In the genomic region with DNA sequence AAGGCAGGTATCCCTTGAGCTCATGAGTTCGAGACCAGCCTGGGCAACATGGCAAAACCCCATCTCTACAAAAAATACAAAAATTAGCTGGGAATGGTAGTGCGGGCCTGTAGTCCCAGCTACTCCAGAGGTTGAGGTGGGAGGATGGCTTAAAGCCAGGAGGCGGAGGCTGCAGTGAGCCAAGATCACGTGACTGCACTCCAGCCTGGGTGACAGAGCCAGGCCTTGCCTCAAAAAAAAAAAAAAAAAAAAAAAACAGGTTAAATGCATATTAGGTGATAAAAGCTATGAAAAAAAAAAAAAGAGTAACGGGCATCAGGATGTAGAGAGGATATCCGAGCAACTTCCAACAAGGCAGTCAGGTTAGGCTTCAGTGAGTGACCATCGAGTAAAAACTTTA, we compare ENCODE assay signal across 12 cellular contexts. TPM values are rescaled to one million over a fixed set of nuclear protein-coding genes. Genes with fewer than 3 reads are reported as not detected.
A peak's percentile ranks its signal among the peaks of the same experiment; 100 is the strongest.
DNase-seq lines count a peak whose midpoint lies in the region; ATAC-seq and TF ChIP-seq lines count a peak whose summit lies in the region.
"Had no signal": no experiment of that assay in that cellular context is flagged by ENCODE, and none has a peak within 500 bp of the region (broad histone marks: within the 10 kb centered on the region; RNA-seq: fewer than 3 reads in every experiment).

No MANE protein-coding gene starts in this region.

- H3K36me3 ChIP-seq in NT2/D1 (ENCODE audit: insufficient read depth, insufficient read length, low read length) (peaks cover 14% of the 10 kb centered on the region), stomach (peaks cover 0 to under 1% (median 0%) of the 10 kb centered on the region in 4 donors), prostate gland (no peaks in the 10 kb centered on the region)
- H3K36me3 ChIP-seq: esophagus muscularis mucosa had no signal

- H3K27ac ChIP-seq in stomach (peak overlapping the region in 1 of 5 donors; percentile 16), prostate gland (no peak overlapping the region)

- H3K4me3 Mint-ChIP-seq in activated naive CD4-positive, alpha-beta T cell treated with anti-CD3 and anti-CD28 coated beads, Interleukin-2, amount 50 U/mL, for 24 hours, result peak overlapping the region; percentile 44
- peak overlapping the region; percentile 21 for H3K4me3 Mint-ChIP-seq in endothelial cell (ENCODE audit: unreplicated experiment)

- peak overlapping the region; percentile 18 for H3K9ac ChIP-seq in NT2/D1 (ENCODE audit: insufficient read length, low read depth)

- TF ChIP-seq CTCF in endothelial cell (IDR thresholded peaks at IDR 0.05; ENCODE audit: unreplicated experiment) (no peak), stomach (IDR thresholded peaks at IDR 0.05) (no peak), prostate gland (IDR thresholded peaks at IDR 0.05) (no peak)

- no peaks in the 10 kb centered on the region for H3K4me1 ChIP-seq in NT2/D1 (ENCODE audit: insufficient read depth, insufficient read length)
- peaks cover 23 to 39% (median 31%) of the 10 kb centered on the region in 4 donors for H3K4me1 ChIP-seq in stomach
- no peaks in the 10 kb centered on the region for H3K4me1 ChIP-seq in prostate gland (replicated peaks)

- ATAC-seq in GM18517 (IDR thresholded peaks at IDR 0.05; ENCODE audit: unreplicated experiment), result no peak

- H3K9me3 ChIP-seq in NT2/D1 (ENCODE audit: insufficient read depth, low read length), result no peaks in the 10 kb centered on the region
- no peaks in the 10 kb centered on the region for H3K9me3 ChIP-seq in stomach
- H3K9me3 ChIP-seq in prostate gland, result no peaks in the 10 kb centered on the region
- H3K9me3 ChIP-seq: esophagus muscularis mucosa had no signal

- no peak for TF ChIP-seq EP300 in stomach (IDR thresholded peaks at IDR 0.05)

- DNase-seq in activated naive CD4-positive, alpha-beta T cell treated with anti-CD3 and anti-CD28 coated beads, Interleukin-2, amount 50 U/mL, for 16 hours, result no peak
- DNase-seq in NT2/D1 (ENCODE audit: low read depth, low spot score) (no peak), endothelial cell (ENCODE audit: low spot score) (no peak), stomach (peak; percentile 42), prostate gland (ENCODE audit: low spot score) (no peak), AML-193 (lab: John Stamatoyannopoulos, UW) (no peak)
- DNase-seq: GOT3, NCI-H1436 treated with DMSO at 0.1 percent for 48 hours, small intestine had no signal

- peaks cover 5% of the 10 kb centered on the region for H3K36me3 Mint-ChIP-seq in activated naive CD4-positive, alpha-beta T cell treated with anti-CD3 and anti-CD28 coated beads, Interleukin-2, amount 50 U/mL, for 24 hours
- H3K36me3 Mint-ChIP-seq in endothelial cell (ENCODE audit: low read depth, unreplicated experiment), result peaks cover 3% of the 10 kb centered on the region

- H3K27me3 ChIP-seq in NT2/D1 (ENCODE audit: insufficient read depth, insufficient read length) (no peaks in the 10 kb centered on the region), stomach (no peaks in the 10 kb centered on the region), prostate gland (replicated peaks; ENCODE audit: insufficient read depth) (no peaks in the 10 kb centered on the region)
- H3K27me3 ChIP-seq: esophagus muscularis mucosa had no signal

- WGBS in stomach, 5 donors, result 45 to 66% (median 56%) methylated on average over 6 to 7 of the region's 7 CpGs
- whole genome bisulfite sequencing in prostate gland, result 68% methylated on average over 7 of the region's 7 CpGs

- H3K9me3 Mint-ChIP-seq in activated naive CD4-positive, alpha-beta T cell treated with anti-CD3 and anti-CD28 coated beads, Interleukin-2, amount 50 U/mL, for 24 hours, result no peaks in the 10 kb centered on the region
- no peaks in the 10 kb centered on the region for H3K9me3 Mint-ChIP-seq in endothelial cell (ENCODE audit: unreplicated experiment)

- no peak overlapping the region for H3K27ac Mint-ChIP-seq in activated naive CD4-positive, alpha-beta T cell treated with anti-CD3 and anti-CD28 coated beads, Interleukin-2, amount 50 U/mL, for 24 hours
- no peak overlapping the region for H3K27ac Mint-ChIP-seq in endothelial cell (ENCODE audit: unreplicated experiment)

- H3K27me3 Mint-ChIP-seq in activated naive CD4-positive, alpha-beta T cell treated with anti-CD3 and anti-CD28 coated beads, Interleukin-2, amount 50 U/mL, for 24 hours, result no peaks in the 10 kb centered on the region
- H3K27me3 Mint-ChIP-seq in endothelial cell (ENCODE audit: unreplicated experiment), result peaks cover 18% of the 10 kb centered on the region

- intact Hi-C loops in stomach (cut with DNase I; ENCODE audit: low total_unique reads) (no loop called here), prostate gland (cut with DNase I) (no loop called here)

- peaks cover 26% of the 10 kb centered on the region for H3K4me1 Mint-ChIP-seq in activated naive CD4-positive, alpha-beta T cell treated with anti-CD3 and anti-CD28 coated beads, Interleukin-2, amount 50 U/mL, for 24 hours
- peaks cover 13% of the 10 kb centered on the region for H3K4me1 Mint-ChIP-seq in endothelial cell (ENCODE audit: unreplicated experiment)

- TF ChIP-seq POLR2A in stomach (IDR thresholded peaks at IDR 0.05) (no peak), prostate gland (IDR thresholded peaks at IDR 0.05) (no peak)

- no peak overlapping the region for H3K4me3 ChIP-seq in NT2/D1 (ENCODE audit: insufficient read length, low read depth)
- H3K4me3 ChIP-seq in stomach, result no peak overlapping the region
- no peak overlapping the region for H3K4me3 ChIP-seq in prostate gland
- H3K4me3 ChIP-seq: esophagus muscularis mucosa had no signal

RNA-seq across cellular contexts. Expression of gene SRRM1, which starts 2.8 kb away (rescaled TPM):
- 126 TPM for total RNA-seq in endothelial cell (ENCODE audit: unreplicated experiment)
- total RNA-seq in stomach, result 100 to 1,000 TPM; 103 to 149 (median 142) TPM
- 10 to 100 TPM; 21.2 to 31.2 (median 28.6) TPM for polyA plus RNA-seq in stomach
- total RNA-seq in prostate gland, result 100 to 1,000 TPM; 119 to 147 TPM
